17 cellular contexts compared by ENCODE assay signal in genomic region chr18:65968605-65969004, GRCh38.
DNase-seq lines count a peak whose midpoint lies in the region; ATAC-seq and TF ChIP-seq lines count a peak whose summit lies in the region.
"Had no signal": no experiment of that assay in that cellular context is flagged by ENCODE, and none has a peak within 500 bp of the region (broad histone marks: within the 10 kb centered on the region; RNA-seq: fewer than 3 reads in every experiment).

No MANE protein-coding gene starts in this region.

- H3K4me3 ChIP-seq in cardiac fibroblast (replicated peaks in 1 of 2; ENCODE audit: low read depth in 2 of 2, low read length in 2 of 2), result no peak overlapping the region
- H3K4me3 ChIP-seq in retinal pigment epithelial cell (ENCODE audit: low read length), result no peak overlapping the region
- H3K4me3 ChIP-seq: MG63, prostate gland had no signal

- TF ChIP-seq CTCF in cardiac fibroblast (IDR thresholded peaks at IDR 0.05; ENCODE audit: low read depth, low read length) (peak; percentile 2), retinal pigment epithelial cell (conservative IDR thresholded peaks at IDR 0.05; ENCODE audit: low read depth, low read length) (peak; percentile 62)

- no peak for ATAC-seq in HG02884 (IDR thresholded peaks at IDR 0.05; ENCODE audit: unreplicated experiment)
- ATAC-seq: activated CD8-positive, alpha-beta T cell treated with anti-CD3 and anti-CD28 coated beads for 36 hours; HCT116 had no signal

- DNase-seq in SIG-M5 treated with dmso at 0.1 percent for 504 hours (lab: John Stamatoyannopoulos, UW; ENCODE audit: unreplicated experiment), result peak; percentile 12
- no peak for DNase-seq in SIG-M5 (lab: John Stamatoyannopoulos, UW)
- DNase-seq in NCI-H69 (lab: John Stamatoyannopoulos, UW), result peak; percentile 57
- DNase-seq in cardiac fibroblast (ENCODE audit: low read depth in 2 of 2), result no peak
- DNase-seq in retinal pigment epithelial cell (ENCODE audit: low read depth), result no peak
- no peak for DNase-seq in NCI-H1092 treated with DMSO at 0.1 percent for 48 hours (lab: John Stamatoyannopoulos, UW)
- no peak for DNase-seq in occipital lobe (lab: John Stamatoyannopoulos, UW)
- DNase-seq: activated CD8-positive, alpha-beta T cell treated with anti-CD3 and anti-CD28 coated beads for 36 hours; anterior cingulate cortex; effector memory CD4-positive, alpha-beta T cell; kidney glomerular epithelial cell; MG63; NCI-H2227 treated with DMSO at 0.1 percent for 48 hours; T1000 had no signal

Comparison
In these comparisons a context has a peak if more than half of its experiments do, and no peak if none do; other contexts are left out.
1. DNase-seq: peak in SIG-M5 treated with dmso at 0.1 percent for 504 hours (single experiment) and NCI-H69 (single experiment); none in SIG-M5 (single experiment), cardiac fibroblast (0 of 2), retinal pigment epithelial cell (single experiment), NCI-H1092 treated with DMSO at 0.1 percent for 48 hours (single experiment) and occipital lobe (single experiment).